In genomic region chr2:189096769-189097447, GRCh38 we compare ENCODE assay signal across 12 cellular contexts.
A peak's percentile ranks its signal among the peaks of the same experiment; 100 is the strongest.
DNase-seq lines count a peak whose midpoint lies in the region; ATAC-seq, FAIRE-seq and TF ChIP-seq lines count a peak whose summit lies in the region.
"Had no signal": no experiment of that assay in that cellular context is flagged by ENCODE, and none has a peak within 500 bp of the region (broad histone marks: within the 10 kb centered on the region; RNA-seq: fewer than 3 reads in every experiment).

No MANE protein-coding gene starts in this region.

- no peak for TF ChIP-seq CTCF in HFFc6 (IDR thresholded peaks at IDR 0.05)
- no peak for TF ChIP-seq CTCF in astrocyte (IDR thresholded peaks at IDR 0.05; ENCODE audit: insufficient read depth, low read depth, low read length)
- no peak for TF ChIP-seq CTCF in GM10248 (IDR thresholded peaks at IDR 0.05; ENCODE audit: control extremely low read depth, extremely low read depth, low read depth, missing control alignments)

- H3K4me1 ChIP-seq in astrocyte (ENCODE audit: insufficient read depth, low read length), result peaks cover 16% of the 10 kb centered on the region

- H3K79me2 ChIP-seq in astrocyte (ENCODE audit: insufficient read depth, low read length), result peaks cover 10% of the 10 kb centered on the region

- H3K27ac Mint-ChIP-seq in HFFc6, result peak overlapping the region; percentile 78
- H3K27ac Mint-ChIP-seq in astrocyte (ENCODE audit: unreplicated experiment), result peak overlapping the region; percentile 85
- H3K27ac Mint-ChIP-seq in stimulated activated memory B cell treated with anti-CD40 and anti-IgM and Interleukin-4, amounts not matched to agents 10 μg/mL and 1 μg/mL and 100 μg/mL, for 72 hours, result no peak overlapping the region
- H3K27ac Mint-ChIP-seq: activated B cell treated with CpG ODN at 0.5 μM for 24 hours, B cell had no signal

- H3K36me3 Mint-ChIP-seq in HFFc6 (ENCODE audit: low read depth) (peaks cover 55% of the 10 kb centered on the region), astrocyte (ENCODE audit: low read depth, unreplicated experiment) (peaks cover 3% of the 10 kb centered on the region)
- no peaks in the 10 kb centered on the region for H3K36me3 Mint-ChIP-seq in stimulated activated memory B cell treated with anti-CD40 and anti-IgM and Interleukin-4, amounts not matched to agents 10 μg/mL and 1 μg/mL and 100 μg/mL, for 72 hours

- no peak for ATAC-seq in stimulated activated memory B cell treated with anti-CD40 and anti-IgM and Interleukin-4, amounts not matched to agents 10 μg/mL and 1 μg/mL and 100 μg/mL, for 72 hours
- ATAC-seq in GM21529 (IDR thresholded peaks at IDR 0.05; ENCODE audit: unreplicated experiment), result no peak

- no peak overlapping the region for H2AFZ ChIP-seq in astrocyte (ENCODE audit: low read depth, low read length)

- peaks cover 83% of the 10 kb centered on the region for H3K4me1 Mint-ChIP-seq in HFFc6 (ENCODE audit: low read depth)
- H3K4me1 Mint-ChIP-seq in astrocyte (ENCODE audit: low read depth, unreplicated experiment), result peaks cover 34% of the 10 kb centered on the region
- no peaks in the 10 kb centered on the region for H3K4me1 Mint-ChIP-seq in stimulated activated memory B cell treated with anti-CD40 and anti-IgM and Interleukin-4, amounts not matched to agents 10 μg/mL and 1 μg/mL and 100 μg/mL, for 72 hours
- H3K4me1 Mint-ChIP-seq: activated B cell treated with CpG ODN at 0.5 μM for 24 hours, B cell had no signal

- peak; percentile 96 for DNase-seq in A172 (ENCODE audit: low spot score)
- peak; percentile 88 for DNase-seq in HFFc6
- DNase-seq in astrocyte (ENCODE audit: low read depth), result peak; percentile 97
- peak; percentile 84 for DNase-seq in kidney glomerular epithelial cell (lab: John Stamatoyannopoulos, UW)
- DNase-seq in GM10248 (ENCODE audit: extremely low spot score), result no peak
- DNase-seq in COR-L47 (lab: John Stamatoyannopoulos, UW), result no peak
- DNase-seq: activated B cell treated with CpG ODN at 0.5 μM for 24 hours; activated effector memory CD4-positive, alpha-beta T cell treated with Interleukin-2 at 50 U/mL for 16 hours; left ventricle myocardium inferior had no signal

- H3K9me3 Mint-ChIP-seq in HFFc6, result no peaks in the 10 kb centered on the region
- H3K9me3 Mint-ChIP-seq in astrocyte (ENCODE audit: unreplicated experiment), result no peaks in the 10 kb centered on the region
- no peaks in the 10 kb centered on the region for H3K9me3 Mint-ChIP-seq in stimulated activated memory B cell treated with anti-CD40 and anti-IgM and Interleukin-4, amounts not matched to agents 10 μg/mL and 1 μg/mL and 100 μg/mL, for 72 hours
- H3K9me3 Mint-ChIP-seq: activated B cell treated with CpG ODN at 0.5 μM for 24 hours had no signal

- H3K27ac ChIP-seq in astrocyte (ENCODE audit: low read depth, low read length), result peak overlapping the region; percentile 64
- H3K27ac ChIP-seq: left ventricle myocardium inferior had no signal

- H3K27me3 Mint-ChIP-seq in HFFc6 (ENCODE audit: insufficient read depth) (peaks cover 2% of the 10 kb centered on the region), astrocyte (ENCODE audit: low read depth, unreplicated experiment) (no peaks in the 10 kb centered on the region)
- H3K27me3 Mint-ChIP-seq in stimulated activated memory B cell treated with anti-CD40 and anti-IgM and Interleukin-4, amounts not matched to agents 10 μg/mL and 1 μg/mL and 100 μg/mL, for 72 hours, result no peaks in the 10 kb centered on the region
- H3K27me3 Mint-ChIP-seq: activated B cell treated with CpG ODN at 0.5 μM for 24 hours, B cell had no signal

- no peaks in the 10 kb centered on the region for H4K20me1 ChIP-seq in astrocyte (ENCODE audit: insufficient read depth, low read length)

- no peak overlapping the region for H3K9ac ChIP-seq in astrocyte (ENCODE audit: low read length)

- peaks cover 22% of the 10 kb centered on the region for H3K36me3 ChIP-seq in astrocyte (ENCODE audit: insufficient read depth, low read length)

- H3K4me3 Mint-ChIP-seq in HFFc6 (peak overlapping the region; percentile 61), astrocyte (ENCODE audit: unreplicated experiment) (no peak overlapping the region)
- H3K4me3 Mint-ChIP-seq in stimulated activated memory B cell treated with anti-CD40 and anti-IgM and Interleukin-4, amounts not matched to agents 10 μg/mL and 1 μg/mL and 100 μg/mL, for 72 hours, result no peak overlapping the region
- H3K4me3 Mint-ChIP-seq: activated B cell treated with CpG ODN at 0.5 μM for 24 hours, B cell had no signal

- H3K9me3 ChIP-seq in astrocyte (ENCODE audit: insufficient read depth, low read depth, low read length), result no peaks in the 10 kb centered on the region
- H3K9me3 ChIP-seq: left ventricle myocardium inferior had no signal

- H3K27me3 ChIP-seq in astrocyte (ENCODE audit: insufficient read depth, low read length), result no peaks in the 10 kb centered on the region

- H3K4me3 ChIP-seq in astrocyte (ENCODE audit: insufficient read depth, low read depth, low read length), result no peak overlapping the region
- H3K4me3 ChIP-seq: left ventricle myocardium inferior had no signal

- FAIRE-seq in astrocyte (lab: Jason Lieb, UNC), result peak; percentile 95

- CTCF ChIA-PET in GM10248 (lab: Yijun Ruan, JAX), result no interaction called here

- POLR2A ChIA-PET in GM10248 (lab: Yijun Ruan, JAX), result no interaction called here

- peak overlapping the region; percentile 10 for H3K4me2 ChIP-seq in astrocyte (ENCODE audit: low read length)

Comparison
In these comparisons a context has a peak if more than half of its experiments do, and no peak if none do; other contexts are left out.
1. DNase-seq: peak in A172 (single experiment), HFFc6 (single experiment), astrocyte (single experiment) and kidney glomerular epithelial cell (single experiment); none in GM10248 (single experiment) and COR-L47 (single experiment).